Comparison of ENCODE assay signal across 20 cellular contexts in genomic region chr10:35857860-35858259, GRCh38.
DNase-seq lines count a peak whose midpoint lies in the region; FAIRE-seq and TF ChIP-seq lines count a peak whose summit lies in the region.
"Had no signal": no experiment of that assay in that cellular context is flagged by ENCODE, and none has a peak within 500 bp of the region (broad histone marks: within the 10 kb centered on the region; RNA-seq: fewer than 3 reads in every experiment).

No MANE protein-coding gene starts in this region.

- H3K36me3 Mint-ChIP-seq in type B pancreatic cell: no peaks in the 10 kb centered on the region
- H3K36me3 Mint-ChIP-seq in MCF 10A (ENCODE audit: insufficient read depth, unreplicated experiment): no peaks in the 10 kb centered on the region
- H3K36me3 Mint-ChIP-seq: CD4-positive, CD25-positive, alpha-beta regulatory T cell; CD8-positive, alpha-beta memory T cell; IgD-negative memory B cell had no signal

- H3K27me3 ChIP-seq in mesenchymal stem cell (ENCODE audit: control insufficient read depth in 1 of 2, insufficient read depth in 1 of 2, low read length in 2 of 2): no peaks in the 10 kb centered on the region
- H3K27me3 ChIP-seq: BE2C had no signal

- no peak overlapping the region for H3K27ac ChIP-seq in mesenchymal stem cell (ENCODE audit: low read length, poor library complexity, severe bottlenecking)

- no peak overlapping the region for H2BK12ac ChIP-seq in mesenchymal stem cell (ENCODE audit: low read length in 2 of 2)

- 69% methylated on average over 1 of the region's 1 CpG for WGBS in mesenchymal stem cell

- H3K4me3 ChIP-seq in mesenchymal stem cell (ENCODE audit: insufficient read depth in 1 of 2, low read depth in 1 of 2, low read length in 2 of 2): no peak overlapping the region

- POLR2A ChIA-PET in MCF 10A (lab: Yijun Ruan, JAX): interaction anchor here (1.5 kb wide), 1 partner anchor 13 kb away, joined by 3 read pairs; no protein-coding TSS in a partner anchor

- peak; percentile 47 for FAIRE-seq in GM18507 (lab: Jason Lieb, UNC)
- FAIRE-seq: D721Med, GM12892, HTR-8/SVneo had no signal

- BruUV-seq in MCF 10A (replicated peaks; lab: Mats Ljungman, UMichigan): no TSS peak

- H3K4me1 Mint-ChIP-seq in type B pancreatic cell (ENCODE audit: unreplicated experiment) (peaks cover 10% of the 10 kb centered on the region), MCF 10A (ENCODE audit: insufficient read depth, unreplicated experiment) (no peaks in the 10 kb centered on the region)
- H3K4me1 Mint-ChIP-seq: CD4-positive, CD25-positive, alpha-beta regulatory T cell; CD8-positive, alpha-beta memory T cell; IgD-negative memory B cell had no signal

- no peak overlapping the region for H3K27ac Mint-ChIP-seq in type B pancreatic cell
- H3K27ac Mint-ChIP-seq in MCF 10A (ENCODE audit: low read depth, unreplicated experiment): no peak overlapping the region
- H3K27ac Mint-ChIP-seq: CD4-positive, CD25-positive, alpha-beta regulatory T cell; CD8-positive, alpha-beta memory T cell; IgD-negative memory B cell had no signal

- H3K18ac ChIP-seq in mesenchymal stem cell (ENCODE audit: low read depth in 1 of 2, low read length in 2 of 2): no peak overlapping the region

- no peak overlapping the region for H4K91ac ChIP-seq in mesenchymal stem cell (ENCODE audit: low read length)

- intact Hi-C loops in MCF 10A (cut with micrococcal nuclease): no loop called here

- H3K9me3 Mint-ChIP-seq in type B pancreatic cell (peaks cover 4% of the 10 kb centered on the region), MCF 10A (ENCODE audit: unreplicated experiment) (no peaks in the 10 kb centered on the region)

- no peaks in the 10 kb centered on the region for H3K79me1 ChIP-seq in mesenchymal stem cell (replicated peaks; ENCODE audit: low read length, poor library complexity, severe bottlenecking)

- no peak overlapping the region for H2BK5ac ChIP-seq in mesenchymal stem cell (ENCODE audit: low read depth, low read length, poor library complexity, severe bottlenecking)

- H3K9me3 ChIP-seq in mesenchymal stem cell (ENCODE audit: control insufficient read depth, low read length): no peaks in the 10 kb centered on the region
- H3K9me3 ChIP-seq: BE2C had no signal

- H3K4ac ChIP-seq in mesenchymal stem cell (ENCODE audit: low read depth in 1 of 2, low read length in 2 of 2): no peak overlapping the region

- H3K14ac ChIP-seq in mesenchymal stem cell (ENCODE audit: low read length in 2 of 2): no peak overlapping the region

- H3K9ac ChIP-seq in mesenchymal stem cell (ENCODE audit: low read length): no peak overlapping the region

- no peak for DNase-seq in GM18507 (ENCODE audit: extremely low spot score, insufficient read length, low read depth)
- peak; percentile 48 for DNase-seq in fibroblast of peridontal ligament (ENCODE audit: extremely low read depth)
- peak; percentile 38 for DNase-seq in mesenchymal stem cell
- DNase-seq in type B pancreatic cell (ENCODE audit: extremely low spot score, unreplicated experiment): no peak
- no peak for DNase-seq in MCF 10A (ENCODE audit: unreplicated experiment)
- DNase-seq in occipital lobe (lab: John Stamatoyannopoulos, UW): no peak
- DNase-seq in NCI-H1694 treated with DMSO at 0.1 percent for 48 hours (lab: John Stamatoyannopoulos, UW): no peak
- DNase-seq: ACHN; BE2C; C1 segment of cervical spinal cord; CD4-positive, CD25-positive, alpha-beta regulatory T cell; CD8-positive, alpha-beta memory T cell; COR-L47; GDM1; GOT3; H9 had no signal

- CTCF ChIA-PET in MCF 10A (lab: Yijun Ruan, JAX): no interaction called here

- H4K8ac ChIP-seq in mesenchymal stem cell (ENCODE audit: low read length): no peak overlapping the region

- no peaks in the 10 kb centered on the region for H3K36me3 ChIP-seq in mesenchymal stem cell (ENCODE audit: control insufficient read depth in 1 of 2, insufficient read depth in 2 of 2, low read depth in 1 of 2, low read length in 2 of 2)
- H3K36me3 ChIP-seq: BE2C had no signal

- no peak for TF ChIP-seq CTCF in type B pancreatic cell (conservative IDR thresholded peaks at IDR 0.05)
- no peak for TF ChIP-seq CTCF in MCF 10A (IDR thresholded peaks at IDR 0.05; ENCODE audit: unreplicated experiment)

- H3K4me1 ChIP-seq in mesenchymal stem cell (ENCODE audit: control insufficient read depth, insufficient read depth, low read depth, low read length): no peaks in the 10 kb centered on the region
- H3K4me1 ChIP-seq: BE2C had no signal

- H2AFZ ChIP-seq in mesenchymal stem cell (ENCODE audit: low read depth, low read length): no peak overlapping the region

- H2BK15ac ChIP-seq in mesenchymal stem cell (ENCODE audit: low read depth, poor library complexity, severe bottlenecking): no peak overlapping the region

- H2BK120ac ChIP-seq in mesenchymal stem cell (ENCODE audit: low read depth, low read length): no peak overlapping the region

- H3K4me2 ChIP-seq in mesenchymal stem cell (ENCODE audit: low read length, poor library complexity, severe bottlenecking): no peak overlapping the region

- H3K4me3 Mint-ChIP-seq in type B pancreatic cell: peak overlapping the region; percentile 60
- H3K4me3 Mint-ChIP-seq in MCF 10A (ENCODE audit: unreplicated experiment): no peak overlapping the region
- H3K4me3 Mint-ChIP-seq: CD4-positive, CD25-positive, alpha-beta regulatory T cell; CD8-positive, alpha-beta memory T cell; IgD-negative memory B cell had no signal

- H3K23ac ChIP-seq in mesenchymal stem cell (ENCODE audit: low read length in 2 of 2): no peak overlapping the region

- no peak overlapping the region for H2AK5ac ChIP-seq in mesenchymal stem cell (ENCODE audit: low read length, severe bottlenecking)

- H3K27me3 Mint-ChIP-seq in type B pancreatic cell (no peaks in the 10 kb centered on the region), MCF 10A (ENCODE audit: insufficient read depth, unreplicated experiment) (no peaks in the 10 kb centered on the region)
- H3K27me3 Mint-ChIP-seq: CD4-positive, CD25-positive, alpha-beta regulatory T cell; CD8-positive, alpha-beta memory T cell; IgD-negative memory B cell had no signal

Comparison
In these comparisons a context has a peak if more than half of its experiments do, and no peak if none do; other contexts are left out.
1. DNase-seq: peak in fibroblast of peridontal ligament (single experiment) and mesenchymal stem cell (single experiment); none in GM18507 (single experiment), type B pancreatic cell (single experiment), MCF 10A (single experiment), occipital lobe (single experiment) and NCI-H1694 treated with DMSO at 0.1 percent for 48 hours (single experiment).